ENCODE assay signal across 9 cellular contexts in genomic region chr14:105418269-105419054, GRCh38. TPM values are rescaled to one million over a fixed set of nuclear protein-coding genes. Genes with fewer than 3 reads are reported as not detected.
DNase-seq lines count a peak whose midpoint lies in the region; ATAC-seq and TF ChIP-seq lines count a peak whose summit lies in the region.
"Had no signal": no experiment of that assay in that cellular context is flagged by ENCODE, and none has a peak within 500 bp of the region (broad histone marks: within the 10 kb centered on the region; RNA-seq: fewer than 3 reads in every experiment).

No MANE protein-coding gene starts in this region.

- DNase-seq in CD14-positive monocyte (ENCODE audit: low spot score) (no peak), MCF 10A (ENCODE audit: unreplicated experiment) (no peak), NOMO-1 (lab: John Stamatoyannopoulos, UW; ENCODE audit: unreplicated experiment in 2 of 2) (no peak), NCI-H2081 treated with DMSO at 0.1 percent for 48 hours (lab: John Stamatoyannopoulos, UW) (no peak)
- no peak for DNase-seq in naive thymus-derived CD4-positive, alpha-beta T cell
- DNase-seq: stimulated activated CD4-positive, alpha-beta T cell treated with anti-CD3 and anti-CD28 coated beads, Interleukin-4, amount 100 ng/mL, for 4 hours had no signal

- CTCF ChIA-PET in MCF 10A (lab: Yijun Ruan, JAX): interaction anchor here (0.7 kb wide), 1 partner anchor 62 kb away, joined by 4 read pairs; no protein-coding TSS in a partner anchor
- CTCF ChIA-PET in naive thymus-derived CD4-positive, alpha-beta T cell (lab: Charles Lee): no interaction called here

- H3K9me3 Mint-ChIP-seq in CD14-positive monocyte (peaks cover 0 to 2% (median 0%) of the 10 kb centered on the region in 7 donors), MCF 10A (ENCODE audit: unreplicated experiment) (no peaks in the 10 kb centered on the region)
- H3K9me3 Mint-ChIP-seq in naive thymus-derived CD4-positive, alpha-beta T cell: no peaks in the 10 kb centered on the region

- peak overlapping the region in 1 of 7 donors; percentile 14 for H3K27ac Mint-ChIP-seq in CD14-positive monocyte
- no peak overlapping the region for H3K27ac Mint-ChIP-seq in MCF 10A (ENCODE audit: low read depth, unreplicated experiment)
- peak overlapping the region in 6 of 9 donors; percentile 26 to 84 (median 48) for H3K27ac Mint-ChIP-seq in naive thymus-derived CD4-positive, alpha-beta T cell

- peaks cover 17 to 23% of the 10 kb centered on the region in 2 donors for H3K4me1 ChIP-seq in naive thymus-derived CD4-positive, alpha-beta T cell (ENCODE audit: control insufficient read depth in 2 of 2, insufficient read depth in 2 of 2, low read length in 2 of 2)

- peaks cover 33% of the 10 kb centered on the region for H3K4me1 Mint-ChIP-seq in CD14-positive monocyte
- peaks cover 11% of the 10 kb centered on the region for H3K4me1 Mint-ChIP-seq in MCF 10A (ENCODE audit: insufficient read depth, unreplicated experiment)
- H3K4me1 Mint-ChIP-seq in naive thymus-derived CD4-positive, alpha-beta T cell: peaks cover 15 to 43% (median 27%) of the 10 kb centered on the region in 7 donors

- TF ChIP-seq CTCF in CD14-positive monocyte (IDR thresholded peaks at IDR 0.05): no peak
- no peak for TF ChIP-seq CTCF in MCF 10A (IDR thresholded peaks at IDR 0.05; ENCODE audit: unreplicated experiment)

- intact Hi-C loops in CD14-positive monocyte (cut with micrococcal nuclease): loop anchor here in 1 of 2 donors (5.0 kb wide), 1 partner anchor 46 kb away; no protein-coding TSS in a partner anchor
- intact Hi-C loops in MCF 10A (cut with micrococcal nuclease): no loop called here
- intact Hi-C loops in naive thymus-derived CD4-positive, alpha-beta T cell (cut with micrococcal nuclease): loop anchor here (1.0 to 10.0 kb wide), 4 partner anchors 20 to 116 kb away; partner anchors contain the start of genes BRF1 (in 1 of the 2), CRIP2 (in 1 of the 2), PACS2 (in 1 of the 2) and TEX22 (in 1 of the 2)

- H3K36me3 ChIP-seq in KOPT-K1 (ENCODE audit: insufficient read depth, low read length): peaks cover 12% of the 10 kb centered on the region; the same call in 1 of the 2 replicates
- H3K36me3 ChIP-seq in naive thymus-derived CD4-positive, alpha-beta T cell (ENCODE audit: control insufficient read depth in 2 of 3, insufficient read depth in 3 of 3, low read length in 3 of 3): no peaks in the 10 kb centered on the region

- BruUV-seq in MCF 10A (replicated peaks; lab: Mats Ljungman, UMichigan): no TSS peak

- H3K36me3 Mint-ChIP-seq in CD14-positive monocyte (peaks cover 0 to 5% of the 10 kb centered on the region in 2 donors), MCF 10A (ENCODE audit: insufficient read depth, unreplicated experiment) (no peaks in the 10 kb centered on the region)
- H3K36me3 Mint-ChIP-seq in naive thymus-derived CD4-positive, alpha-beta T cell: no peaks in the 10 kb centered on the region

- H3K4me3 Mint-ChIP-seq in CD14-positive monocyte (peak overlapping the region; percentile 72 to 81), MCF 10A (ENCODE audit: unreplicated experiment) (peak overlapping the region; percentile 83)
- H3K4me3 Mint-ChIP-seq in naive thymus-derived CD4-positive, alpha-beta T cell: peak overlapping the region; percentile 42 to 84 (median 68)

- H3K9me3 ChIP-seq in KOPT-K1 (ENCODE audit: insufficient read depth, low read length, poor library complexity, severe bottlenecking): no peaks in the 10 kb centered on the region
- H3K9me3 ChIP-seq in naive thymus-derived CD4-positive, alpha-beta T cell (ENCODE audit: control insufficient read depth in 2 of 3, low read length in 3 of 3): no peaks in the 10 kb centered on the region

- H3K27me3 Mint-ChIP-seq in CD14-positive monocyte (ENCODE audit: low read depth in 3 of 3) (peaks cover 23 to 31% (median 27%) of the 10 kb centered on the region in 3 donors), MCF 10A (ENCODE audit: insufficient read depth, unreplicated experiment) (no peaks in the 10 kb centered on the region)
- peaks cover 0 to 5% (median 0%) of the 10 kb centered on the region in 5 donors for H3K27me3 Mint-ChIP-seq in naive thymus-derived CD4-positive, alpha-beta T cell

- H3K4me3 ChIP-seq in naive thymus-derived CD4-positive, alpha-beta T cell (ENCODE audit: low read length): no peak overlapping the region

- H3K27ac ChIP-seq in KOPT-K1 (ENCODE audit: low read depth, low read length, poor library complexity, severe bottlenecking): peak overlapping the region; percentile 82
- H3K27ac ChIP-seq in naive thymus-derived CD4-positive, alpha-beta T cell (ENCODE audit: low read depth, low read length): peak overlapping the region; percentile 70

- peaks cover 0 to 3% of the 10 kb centered on the region in 2 donors for H3K27me3 ChIP-seq in naive thymus-derived CD4-positive, alpha-beta T cell (ENCODE audit: control insufficient read depth in 2 of 2, insufficient read depth in 2 of 2, low read length in 2 of 2)

- ATAC-seq in naive thymus-derived CD4-positive, alpha-beta T cell: no peak
- no peak for ATAC-seq in GM18520 (IDR thresholded peaks at IDR 0.05; ENCODE audit: unreplicated experiment)
- ATAC-seq in GM18861 (IDR thresholded peaks at IDR 0.05; ENCODE audit: unreplicated experiment): no peak

- POLR2A ChIA-PET in MCF 10A (lab: Yijun Ruan, JAX): interaction anchor here (0.9 to 1.5 kb wide), 2 partner anchors 12 to 15 kb away, joined by 4 read pairs; no protein-coding TSS in a partner anchor
- POLR2A ChIA-PET in naive thymus-derived CD4-positive, alpha-beta T cell (lab: Charles Lee): interaction anchor here (1.2 kb wide), 1 partner anchor 15 kb away, joined by 3 read pairs; no protein-coding TSS in a partner anchor

RNA-seq across cellular contexts. Expression of gene MTA1, which starts 1.2 kb away (rescaled TPM):
- polyA plus RNA-seq in CD14-positive monocyte: 1 to 10 TPM in 1 of 2 donors, under 1 TPM in 1; 0.91 to 2.0 TPM
- 154 and 166 TPM in 2 replicates for total RNA-seq in MCF 10A (2022)
- total RNA-seq in naive thymus-derived CD4-positive, alpha-beta T cell: 100 to 1,000 TPM; 117 to 132 (median 125) TPM
- polyA plus RNA-seq in naive thymus-derived CD4-positive, alpha-beta T cell: 1 to 10 TPM; 2.8 to 5.2 TPM

RNA-seq across cellular contexts. Expression of gene TEX22, which starts 20.1 kb away (rescaled TPM):
- polyA plus RNA-seq in CD14-positive monocyte: under 1 TPM; 0.52 to 0.57 TPM
- total RNA-seq in MCF 10A (2022): 4.1 and 6.2 TPM in 2 replicates
- total RNA-seq in naive thymus-derived CD4-positive, alpha-beta T cell: 10 to 100 TPM in 1 of 5 experiments, 1 to 10 TPM in 4; 1.4 to 10.5 (median 6.5) TPM
- under 1 TPM; 0.21 to 0.25 TPM for polyA plus RNA-seq in naive thymus-derived CD4-positive, alpha-beta T cell

RNA-seq across cellular contexts. Expression of gene CRIP2, which starts 56.2 kb away (rescaled TPM):
- 1 to 10 TPM; 2.1 to 3.3 TPM for polyA plus RNA-seq in CD14-positive monocyte
- 31.1 and 50.5 TPM in 2 replicates for total RNA-seq in MCF 10A (2022)
- total RNA-seq in naive thymus-derived CD4-positive, alpha-beta T cell: 10 to 100 TPM in 2 of 5 experiments, 1 to 10 TPM in 2, under 1 TPM in 1; 0.65 to 55.4 (median 6.6) TPM
- polyA plus RNA-seq in naive thymus-derived CD4-positive, alpha-beta T cell: 100 to 1,000 TPM in 1 of 2 donors, 10 to 100 TPM in 1; 69.1 to 180 TPM
